ENCODE assay signal across 9 cellular contexts in the genomic region with DNA sequence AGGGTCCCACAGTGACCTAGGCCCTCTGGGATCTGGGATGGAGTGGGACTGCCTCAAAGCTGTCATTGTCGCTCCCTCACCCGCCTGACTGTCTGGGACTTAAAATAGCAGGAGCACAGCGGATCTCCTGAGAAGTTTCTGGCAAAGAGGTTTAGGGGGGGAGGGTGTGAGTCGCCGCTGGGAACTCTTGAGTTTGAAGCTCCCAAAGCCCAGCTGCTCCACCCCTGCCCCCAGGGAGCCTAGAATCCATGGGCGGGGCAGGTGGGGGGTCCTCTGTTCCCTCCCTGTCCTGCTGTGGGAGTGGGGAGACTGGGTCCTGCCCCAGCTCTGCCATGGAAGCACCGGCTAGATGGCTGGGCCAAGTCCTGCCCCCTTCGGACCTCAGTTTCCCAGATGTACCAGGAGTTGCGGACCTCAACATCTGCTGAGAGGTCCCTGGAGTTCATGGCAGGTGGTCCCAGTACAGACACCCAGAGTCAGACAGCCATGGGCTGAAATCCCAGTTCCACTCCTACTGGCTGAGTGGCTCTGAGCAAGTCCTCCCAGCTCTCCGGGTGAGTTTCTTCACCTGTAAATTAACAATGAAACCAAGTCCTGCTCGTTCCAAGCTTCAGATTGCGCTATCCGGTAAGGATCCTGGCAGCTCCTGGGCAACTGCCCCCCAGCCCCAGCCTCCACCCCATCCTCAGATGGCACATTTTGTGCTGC. TPM values are rescaled to one million over a fixed set of nuclear protein-coding genes. Genes with fewer than 3 reads are reported as not detected.
DNase-seq lines count a peak whose midpoint lies in the region; TF ChIP-seq lines count a peak whose summit lies in the region.
"Had no signal": no experiment of that assay in that cellular context is flagged by ENCODE, and none has a peak within 500 bp of the region (broad histone marks: within the 10 kb centered on the region; RNA-seq: fewer than 3 reads in every experiment).

No MANE protein-coding gene starts in this region.

- peak in 1 of 5 donors; percentile 37 for DNase-seq in CD4-positive, alpha-beta memory T cell
- DNase-seq in endothelial cell (ENCODE audit: low spot score) (no peak), neural progenitor cell (ENCODE audit: low spot score) (no peak), NCI-H345 treated with DMSO at 0.1 percent for 48 hours (lab: John Stamatoyannopoulos, UW; ENCODE audit: unreplicated experiment) (no peak), HUDEP-2 (lab: John Stamatoyannopoulos, UW; ENCODE audit: unreplicated experiment in 76 of 76) (no peak), NCI-H2227 (lab: John Stamatoyannopoulos, UW; ENCODE audit: unreplicated experiment) (no peak)
- no peak for DNase-seq in stimulated activated CD4-positive, alpha-beta T cell treated with anti-CD3 and anti-CD28 coated beads, Interleukin-4, amount 100 ng/mL, for 1 hour

- peaks cover under 1 to 4% of the 10 kb centered on the region in 2 donors for H3K36me3 Mint-ChIP-seq in CD4-positive, alpha-beta memory T cell
- H3K36me3 Mint-ChIP-seq in endothelial cell (ENCODE audit: low read depth, unreplicated experiment) = no peaks in the 10 kb centered on the region
- no peaks in the 10 kb centered on the region for H3K36me3 Mint-ChIP-seq in neural progenitor cell

- H2AFZ ChIP-seq in OCI-LY1 (ENCODE audit: low read length) (no peak overlapping the region), neural progenitor cell (replicated peaks) (peak overlapping the region; percentile 92)

- peak overlapping the region in 4 of 8 donors; percentile 48 to 74 (median 68) for H3K4me3 Mint-ChIP-seq in CD4-positive, alpha-beta memory T cell
- peak overlapping the region; percentile 54 for H3K4me3 Mint-ChIP-seq in endothelial cell (ENCODE audit: unreplicated experiment)
- H3K4me3 Mint-ChIP-seq in neural progenitor cell = peak overlapping the region; percentile 80

- H3K4me3 ChIP-seq in CD4-positive, alpha-beta memory T cell (ENCODE audit: low read length in 2 of 2) = peak overlapping the region in 1 of 2 donors; percentile 58
- H3K4me3 ChIP-seq in OCI-LY1 (ENCODE audit: low read depth, low read length, poor library complexity, severe bottlenecking) (peak overlapping the region; percentile 44), neural progenitor cell (peak overlapping the region; percentile 55)

- H3K79me2 ChIP-seq in OCI-LY1 (ENCODE audit: insufficient read depth, low read length) = no peaks in the 10 kb centered on the region
- H3K79me2 ChIP-seq in neural progenitor cell (ENCODE audit: low read depth) = no peaks in the 10 kb centered on the region

- H3K27ac ChIP-seq in CD4-positive, alpha-beta memory T cell (ENCODE audit: low read depth, low read length) = no peak overlapping the region
- no peak overlapping the region for H3K27ac ChIP-seq in OCI-LY1 (ENCODE audit: low read depth, low read length, poor library complexity, severe bottlenecking)
- no peak overlapping the region for H3K27ac ChIP-seq in neural progenitor cell

- no peaks in the 10 kb centered on the region for H3K9me3 ChIP-seq in CD4-positive, alpha-beta memory T cell (ENCODE audit: control insufficient read depth in 1 of 2, low read length in 2 of 2)
- no peaks in the 10 kb centered on the region for H3K9me3 ChIP-seq in OCI-LY1 (ENCODE audit: low read length)
- no peaks in the 10 kb centered on the region for H3K9me3 ChIP-seq in neural progenitor cell (ENCODE audit: low read depth)

- peak overlapping the region; percentile 75 for H3K4me2 ChIP-seq in OCI-LY1 (ENCODE audit: low read length)
- peak overlapping the region; percentile 77 for H3K4me2 ChIP-seq in neural progenitor cell

- H3K27me3 Mint-ChIP-seq in CD4-positive, alpha-beta memory T cell = peaks cover 0 to 3% of the 10 kb centered on the region in 2 donors
- H3K27me3 Mint-ChIP-seq in endothelial cell (ENCODE audit: unreplicated experiment) (peaks cover 2% of the 10 kb centered on the region), neural progenitor cell (ENCODE audit: insufficient read depth, low read depth) (peaks cover 4% of the 10 kb centered on the region)

- no peaks in the 10 kb centered on the region for H4K20me1 ChIP-seq in OCI-LY1 (ENCODE audit: insufficient read depth, low read length)
- H4K20me1 ChIP-seq in neural progenitor cell (ENCODE audit: low read depth) = peaks cover 17% of the 10 kb centered on the region

- H3K9me2 ChIP-seq in OCI-LY1 (ENCODE audit: low read depth, low read length) = no peaks in the 10 kb centered on the region

- peak overlapping the region; percentile 25; the same call in 1 of the 2 replicates for H3K9ac ChIP-seq in OCI-LY1 (ENCODE audit: low read length)
- H3K9ac ChIP-seq in neural progenitor cell = no peak overlapping the region

- H3K36me3 ChIP-seq in CD4-positive, alpha-beta memory T cell (ENCODE audit: insufficient read depth, low read length) = peaks cover 6% of the 10 kb centered on the region
- H3K36me3 ChIP-seq in OCI-LY1 (ENCODE audit: insufficient read depth, low read length) = peaks cover 13% of the 10 kb centered on the region
- H3K36me3 ChIP-seq in neural progenitor cell = no peaks in the 10 kb centered on the region

- CTCF ChIA-PET in CD4-positive, alpha-beta memory T cell (lab: Charles Lee; ENCODE audit: partially characterized antibody) = interaction anchor here (0.6 to 10.5 kb wide), 20 partner anchors 9 to 336 kb away, joined by 3 to 230 read pairs (median 4); a partner anchor contains a TSS

- H3K27ac Mint-ChIP-seq in CD4-positive, alpha-beta memory T cell = peak overlapping the region in 6 of 7 donors; percentile 29 to 83 (median 64)
- H3K27ac Mint-ChIP-seq in endothelial cell (ENCODE audit: unreplicated experiment) (no peak overlapping the region), neural progenitor cell (peak overlapping the region; percentile 30)

- POLR2A ChIA-PET in CD4-positive, alpha-beta memory T cell (lab: Charles Lee; ENCODE audit: partially characterized antibody) = interaction anchor here (1.3 to 3.2 kb wide), 4 partner anchors 9 to 81 kb away, joined by 6 to 23 read pairs (median 18); a partner anchor contains a TSS

- H3F3A ChIP-seq in OCI-LY1 (ENCODE audit: insufficient read depth, low read length) (0 out of 2 replicates have a peak, but pooled peaks cover 9% of the 10 kb centered on the region), neural progenitor cell (ENCODE audit: low read depth) (peaks cover 24% of the 10 kb centered on the region)

- peaks cover 11% of the 10 kb centered on the region for H3K4me1 ChIP-seq in CD4-positive, alpha-beta memory T cell (ENCODE audit: insufficient read depth, low read length)
- H3K4me1 ChIP-seq in OCI-LY1 (ENCODE audit: insufficient read depth, low read length, severe bottlenecking) (peaks cover 23% of the 10 kb centered on the region), neural progenitor cell (no peaks in the 10 kb centered on the region)

- TF ChIP-seq CTCF in OCI-LY1 (IDR thresholded peaks at IDR 0.05; ENCODE audit: low read length) (no peak), endothelial cell (IDR thresholded peaks at IDR 0.05; ENCODE audit: unreplicated experiment) (no peak), neural progenitor cell (IDR thresholded peaks at IDR 0.05) (no peak)

- no peaks in the 10 kb centered on the region for H3K27me3 ChIP-seq in CD4-positive, alpha-beta memory T cell (ENCODE audit: insufficient read depth, low read length)
- H3K27me3 ChIP-seq in OCI-LY1 (ENCODE audit: insufficient read depth, low read length) (no peaks in the 10 kb centered on the region; the same call in 1 of the 2 replicates), neural progenitor cell (no peaks in the 10 kb centered on the region)

- H3K4me1 Mint-ChIP-seq in CD4-positive, alpha-beta memory T cell = peaks cover 5 to 19% (median 6%) of the 10 kb centered on the region in 4 donors
- H3K4me1 Mint-ChIP-seq in endothelial cell (ENCODE audit: unreplicated experiment) (no peaks in the 10 kb centered on the region), neural progenitor cell (peaks cover 17% of the 10 kb centered on the region)

- intact Hi-C loops in CD4-positive, alpha-beta memory T cell (cut with micrococcal nuclease) = loop anchor here (2.0 to 5.0 kb wide), 2 partner anchors 140 to 235 kb away; no protein-coding TSS in a partner anchor

- H3K9me3 Mint-ChIP-seq in CD4-positive, alpha-beta memory T cell = peaks cover 0 to 2% (median 0%) of the 10 kb centered on the region in 8 donors
- H3K9me3 Mint-ChIP-seq in endothelial cell (ENCODE audit: unreplicated experiment) (no peaks in the 10 kb centered on the region), neural progenitor cell (no peaks in the 10 kb centered on the region)

RNA-seq across cellular contexts. Expression of a gene that starts 1.0 kb away (rescaled TPM):
- total RNA-seq in CD4-positive, alpha-beta memory T cell = not detected
- not detected for polyA plus RNA-seq in CD4-positive, alpha-beta memory T cell
- total RNA-seq in endothelial cell (ENCODE audit: unreplicated experiment) (not detected), neural progenitor cell (ENCODE audit: low replicate concordance) (not detected in 2 replicates)
- total RNA-seq: fibroblast of villous mesenchyme had no signal

RNA-seq across cellular contexts. Expression of a gene that starts 9.5 kb away (rescaled TPM):
- 1,000 to 10,000 TPM; 1,702 to 1,766 TPM for total RNA-seq in CD4-positive, alpha-beta memory T cell
- polyA plus RNA-seq in CD4-positive, alpha-beta memory T cell = 1,000 to 10,000 TPM; 1,440 to 2,014 TPM
- total RNA-seq in endothelial cell (ENCODE audit: unreplicated experiment) = 1,069 TPM
- 2,408 and 2,553 TPM in 2 replicates for total RNA-seq in neural progenitor cell (ENCODE audit: low replicate concordance)

RNA-seq across cellular contexts. Expression of a gene that starts 9.7 kb away (rescaled TPM):
- total RNA-seq in CD4-positive, alpha-beta memory T cell = 10 to 100 TPM; 26.8 to 31.4 TPM
- polyA plus RNA-seq in CD4-positive, alpha-beta memory T cell = 10 to 100 TPM; 60.8 to 66.0 TPM
- total RNA-seq in endothelial cell (ENCODE audit: unreplicated experiment) = 67.0 TPM
- 24.0 and 26.2 TPM in 2 replicates for total RNA-seq in neural progenitor cell (ENCODE audit: low replicate concordance)
